In genomic region chr14:73026845-73027542, GRCh38 we compare ENCODE assay signal across 8 cellular contexts. TPM values are rescaled to one million over a fixed set of nuclear protein-coding genes. Genes with fewer than 3 reads are reported as not detected.
DNase-seq lines count a peak whose midpoint lies in the region; ATAC-seq and TF ChIP-seq lines count a peak whose summit lies in the region.

ZFYVE1 (minus strand) TSS chr14:73027106; CDS start chr14:73024508, 2,598 bp downstream.

- H3K27me3 ChIP-seq in DOHH2 (ENCODE audit: control insufficient read depth, low read length): no peaks in the 10 kb centered on the region

- intact Hi-C loops in activated T-helper 2 cell treated with anti-CD3 and anti-CD28 coated beads, Interferon-gamma antibody, Interleukin-2, Interleukin-4, amounts not matched to agents 10 μg/mL and 5 μg/mL and 100 μg/mL, durations not matched to agents 14 hours and 24 hours and 36 hours (cut with micrococcal nuclease): loop anchor here (1.0 kb wide), 2 partner anchors 31 to 101 kb away; partner anchors contain the start of genes DCAF4 and RBM25

- H3K4me1 ChIP-seq in DOHH2 (ENCODE audit: control insufficient read depth, low read length): peaks cover 16% of the 10 kb centered on the region

- peak within 1 kb of the TSS; percentile 86 for H3K27ac Mint-ChIP-seq in activated T-helper 2 cell treated with anti-CD3 and anti-CD28 coated beads, Interferon-gamma antibody, Interleukin-2, Interleukin-4, amounts not matched to agents 10 μg/mL and 5 μg/mL and 100 μg/mL, durations not matched to agents 14 hours and 24 hours and 36 hours
- peak within 1 kb of the TSS; percentile 67 to 98 (median 92) for H3K27ac Mint-ChIP-seq in naive thymus-derived CD8-positive, alpha-beta T cell

- no peaks in the 10 kb centered on the region for H3K9me3 ChIP-seq in DOHH2 (ENCODE audit: control insufficient read depth, insufficient read depth, low read length)

- peak within 1 kb of the TSS; percentile 94 for H3K4me2 ChIP-seq in DOHH2 (ENCODE audit: low read length)

- H3F3A ChIP-seq in DOHH2 (ENCODE audit: control insufficient read depth, insufficient read depth): no peaks in the 10 kb centered on the region; the same call in 1 of the 2 replicates

- H3K27me3 Mint-ChIP-seq in activated T-helper 2 cell treated with anti-CD3 and anti-CD28 coated beads, Interferon-gamma antibody, Interleukin-2, Interleukin-4, amounts not matched to agents 10 μg/mL and 5 μg/mL and 100 μg/mL, durations not matched to agents 14 hours and 24 hours and 36 hours (ENCODE audit: low read depth): no peaks in the 10 kb centered on the region
- no peaks in the 10 kb centered on the region for H3K27me3 Mint-ChIP-seq in naive thymus-derived CD8-positive, alpha-beta T cell

- no peak for TF ChIP-seq CTCF in DOHH2 (IDR thresholded peaks at IDR 0.05; ENCODE audit: low read depth, low read length, poor library complexity, severe bottlenecking)
- no peak for TF ChIP-seq CTCF in LNCaP clone FGC (IDR thresholded peaks at IDR 0.05; ENCODE audit: control insufficient read depth, extremely low read depth, insufficient read depth)
- no peak for TF ChIP-seq CTCF in RWPE1 (conservative IDR thresholded peaks at IDR 0.05; ENCODE audit: low read depth)
- TF ChIP-seq CTCF in fibroblast of mammary gland (conservative IDR thresholded peaks at IDR 0.05; ENCODE audit: control insufficient read depth, insufficient read depth, low read depth, low read length): no peak

- H3K36me3 ChIP-seq in DOHH2 (ENCODE audit: control insufficient read depth, low read length): peaks cover 8% of the 10 kb centered on the region

- H3K79me2 ChIP-seq in DOHH2 (ENCODE audit: control insufficient read depth, low read length): peaks cover 6% of the 10 kb centered on the region

- peaks cover 33% of the 10 kb centered on the region for H3K4me1 Mint-ChIP-seq in activated T-helper 2 cell treated with anti-CD3 and anti-CD28 coated beads, Interferon-gamma antibody, Interleukin-2, Interleukin-4, amounts not matched to agents 10 μg/mL and 5 μg/mL and 100 μg/mL, durations not matched to agents 14 hours and 24 hours and 36 hours (ENCODE audit: low read depth)
- H3K4me1 Mint-ChIP-seq in naive thymus-derived CD8-positive, alpha-beta T cell: peaks cover 26 to 49% (median 45%) of the 10 kb centered on the region in 4 donors

- H3K9me3 Mint-ChIP-seq in activated T-helper 2 cell treated with anti-CD3 and anti-CD28 coated beads, Interferon-gamma antibody, Interleukin-2, Interleukin-4, amounts not matched to agents 10 μg/mL and 5 μg/mL and 100 μg/mL, durations not matched to agents 14 hours and 24 hours and 36 hours: no peaks in the 10 kb centered on the region
- no peaks in the 10 kb centered on the region for H3K9me3 Mint-ChIP-seq in naive thymus-derived CD8-positive, alpha-beta T cell

- peak within 1 kb of the TSS; percentile 94 for H3K4me3 Mint-ChIP-seq in activated T-helper 2 cell treated with anti-CD3 and anti-CD28 coated beads, Interferon-gamma antibody, Interleukin-2, Interleukin-4, amounts not matched to agents 10 μg/mL and 5 μg/mL and 100 μg/mL, durations not matched to agents 14 hours and 24 hours and 36 hours (ENCODE audit: low read depth)
- H3K4me3 Mint-ChIP-seq in naive thymus-derived CD8-positive, alpha-beta T cell: peak within 1 kb of the TSS; percentile 90 to 99 (median 97)

- no peak within 1 kb of the TSS for H3K27ac ChIP-seq in DOHH2 (ENCODE audit: low read depth, low read length)
- peak within 1 kb of the TSS; percentile 88 for H3K27ac ChIP-seq in RWPE1

- CTCF ChIA-PET in RWPE1 (lab: Yijun Ruan, JAX): no interaction called here

- H3K36me3 Mint-ChIP-seq in activated T-helper 2 cell treated with anti-CD3 and anti-CD28 coated beads, Interferon-gamma antibody, Interleukin-2, Interleukin-4, amounts not matched to agents 10 μg/mL and 5 μg/mL and 100 μg/mL, durations not matched to agents 14 hours and 24 hours and 36 hours (ENCODE audit: low read depth): peaks cover 22% of the 10 kb centered on the region
- H3K36me3 Mint-ChIP-seq in naive thymus-derived CD8-positive, alpha-beta T cell: peaks cover 9 to 24% (median 17%) of the 10 kb centered on the region in 3 donors

- peak; percentile 98 to 99 for ATAC-seq in naive thymus-derived CD8-positive, alpha-beta T cell

- no peaks in the 10 kb centered on the region for H4K20me1 ChIP-seq in DOHH2 (ENCODE audit: control insufficient read depth, insufficient read depth, low read depth, low read length)

- no peaks in the 10 kb centered on the region for H3K9me2 ChIP-seq in DOHH2 (replicated peaks; ENCODE audit: control insufficient read depth, low read length)

- POLR2A ChIA-PET in RWPE1 (lab: Yijun Ruan, JAX; ENCODE audit: low non-redundant PET): interaction anchor here (1.3 kb wide), 1 partner anchor 31 kb away, joined by 5 read pairs; the partner anchor contains the start of gene RBM25
- POLR2A ChIA-PET in naive thymus-derived CD8-positive, alpha-beta T cell (lab: Charles Lee): interaction anchor here (0.7 to 3.5 kb wide), 5 partner anchors 22 to 1737 kb away, joined by 4 to 62 read pairs (median 5); partner anchors contain the start of genes DCAF4, PSEN1, RBM25 and YLPM1

- H3K4me3 ChIP-seq in DOHH2 (ENCODE audit: low read length): peak within 1 kb of the TSS; percentile 93
- H3K4me3 ChIP-seq in LNCaP clone FGC (ENCODE audit: low read depth, low read length): peak within 1 kb of the TSS; percentile 80
- H3K4me3 ChIP-seq in fibroblast of mammary gland (ENCODE audit: control insufficient read depth, low read depth, low read length): peak within 1 kb of the TSS; percentile 80

- DNase-seq in GOT3 (lab: John Stamatoyannopoulos, UW) (peak; percentile 47), LNCaP clone FGC (ENCODE audit: low read depth) (peak; percentile 97), RWPE1 (ENCODE audit: low spot score) (peak; percentile 93), fibroblast of mammary gland (ENCODE audit: low read depth) (peak; percentile 98)
- DNase-seq in activated T-helper 2 cell treated with anti-CD3 and anti-CD28 coated beads, Interferon-gamma antibody, Interleukin-2, Interleukin-4, amounts not matched to agents 10 μg/mL and 5 μg/mL and 100 μg/mL, durations not matched to agents 14 hours and 24 hours and 36 hours (ENCODE audit: low spot score): peak; percentile 91
- DNase-seq in naive thymus-derived CD8-positive, alpha-beta T cell: peak; percentile 75 to 93 (median 86)
- peak; percentile 75 to 87 (median 84) for DNase-seq in stimulated activated naive CD4-positive, alpha-beta T cell (lab: John Stamatoyannopoulos, UW)

RNA-seq across cellular contexts. Expression of gene ZFYVE1, which starts in this region (rescaled TPM):
- total RNA-seq in activated T-helper 2 cell treated with anti-CD3 and anti-CD28 coated beads, Interferon-gamma antibody, Interleukin-2, Interleukin-4, amounts not matched to agents 10 μg/mL and 5 μg/mL and 100 μg/mL, durations not matched to agents 14 hours and 24 hours and 36 hours: 8.3 and 9.8 TPM in 2 replicates
- total RNA-seq in naive thymus-derived CD8-positive, alpha-beta T cell: 10 to 100 TPM; 20.1 to 20.5 TPM
- polyA plus RNA-seq in naive thymus-derived CD8-positive, alpha-beta T cell: 1 to 10 TPM; 4.1 to 6.4 (median 4.5) TPM

Comparison
In these comparisons a context has a peak if more than half of its experiments do, and no peak if none do; other contexts are left out.
1. DNase-seq: peak in every context shown above with its lines; median percentile 98 in fibroblast of mammary gland; 97 in LNCaP clone FGC; 93 in RWPE1; 91 in activated T-helper 2 cell treated with anti-CD3 and anti-CD28 coated beads, Interferon-gamma antibody, Interleukin-2, Interleukin-4, amounts not matched to agents 10 μg/mL and 5 μg/mL and 100 μg/mL, durations not matched to agents 14 hours and 24 hours and 36 hours; 86 in naive thymus-derived CD8-positive, alpha-beta T cell; 84 in stimulated activated naive CD4-positive, alpha-beta T cell; 47 in GOT3.